25 cellular contexts compared by ENCODE assay signal in the genomic region with DNA sequence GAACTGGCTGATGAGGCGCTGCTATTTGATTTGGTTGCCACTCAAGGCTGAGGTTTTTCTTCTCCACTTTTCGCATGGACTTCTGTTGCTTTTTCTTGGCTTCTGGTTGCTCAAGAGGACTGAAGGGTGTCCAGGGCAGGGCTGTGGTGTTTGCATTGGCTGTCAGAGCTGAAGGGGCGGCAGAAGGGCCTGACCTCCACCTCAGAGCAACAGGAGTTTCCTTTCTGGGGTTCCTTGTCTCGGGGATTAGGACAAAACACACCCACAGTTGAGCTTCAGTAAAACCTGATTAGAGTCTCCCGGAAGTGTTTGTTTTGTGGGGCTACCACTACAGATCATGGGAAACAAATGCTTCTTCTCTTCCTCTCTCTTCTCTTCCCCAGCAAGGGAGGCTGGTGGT.
A peak's percentile ranks its signal among the peaks of the same experiment; 100 is the strongest.
DNase-seq lines count a peak whose midpoint lies in the region; ATAC-seq, FAIRE-seq and TF ChIP-seq lines count a peak whose summit lies in the region.
"Had no signal": no experiment of that assay in that cellular context is flagged by ENCODE, and none has a peak within 500 bp of the region (broad histone marks: within the 10 kb centered on the region; RNA-seq: fewer than 3 reads in every experiment).

No MANE protein-coding gene starts in this region.

- H2AFZ ChIP-seq in trophoblast cell (ENCODE audit: insufficient read depth, low read length, poor library complexity), result no peak overlapping the region

- H3K4me2 ChIP-seq in A549, result no peak overlapping the region
- H3K4me2 ChIP-seq in trophoblast cell (ENCODE audit: low read length), result no peak overlapping the region
- H3K4me2 ChIP-seq: SK-N-SH had no signal

- H3K23ac ChIP-seq in trophoblast cell (ENCODE audit: low read length), result no peak overlapping the region

- no peak for TF ChIP-seq POLR2A in A549 (IDR thresholded peaks at IDR 0.05; ENCODE audit: low read length)

- H3K4me1 ChIP-seq in A549 (peaks cover 46% of the 10 kb centered on the region), trophoblast cell (ENCODE audit: control insufficient read depth in 1 of 2, insufficient read depth in 2 of 2, low read length in 2 of 2) (peaks cover 0 to 6% of the 10 kb centered on the region in 2 experiments)
- H3K4me1 ChIP-seq: HAP-1 had no signal

- TF ChIP-seq CTCF in A549 (IDR thresholded peaks at IDR 0.05) (no peak), choroid plexus epithelial cell (conservative IDR thresholded peaks at IDR 0.05; ENCODE audit: low read depth, low read length) (no peak), glutamatergic neuron (IDR thresholded peaks at IDR 0.05; ENCODE audit: partially characterized antibody, unreplicated experiment) (no peak)

- H3K9me3 ChIP-seq in A549, result no peaks in the 10 kb centered on the region
- no peaks in the 10 kb centered on the region for H3K9me3 ChIP-seq in trophoblast cell (ENCODE audit: insufficient read depth, low read depth, low read length)
- H3K9me3 ChIP-seq: HAP-1, SK-N-SH had no signal

- peak overlapping the region; percentile 20 for H4K91ac ChIP-seq in trophoblast cell (ENCODE audit: low read depth, low read length)

- H3K27ac ChIP-seq in A549, result peak overlapping the region; percentile 21 to 67; a peak in 4 of 6 replicates
- H3K27ac ChIP-seq in trophoblast cell (ENCODE audit: low read depth, low read length), result no peak overlapping the region
- H3K27ac ChIP-seq: RWPE1 had no signal

- H3K4me3 ChIP-seq in A549 (no peak overlapping the region), choroid plexus epithelial cell (ENCODE audit: low read depth, low read length) (no peak overlapping the region), trophoblast cell (ENCODE audit: low read depth, low read length) (no peak overlapping the region)
- H3K4me3 ChIP-seq: GM12878, HAP-1 had no signal

- no peak overlapping the region for H4K8ac ChIP-seq in trophoblast cell (ENCODE audit: low read depth, low read length)

- no peak overlapping the region for H3K27ac Mint-ChIP-seq in glutamatergic neuron (ENCODE audit: unreplicated experiment)
- H3K27ac Mint-ChIP-seq: CD8-positive, alpha-beta T cell; HFFc6 had no signal

- no peak for DNase-seq in A549 (ENCODE audit: low read depth in 1 of 2, low spot score in 1 of 2)
- DNase-seq in CMK (ENCODE audit: low read depth), result peak; percentile 56
- DNase-seq in choroid plexus epithelial cell (ENCODE audit: low read depth), result peak; percentile 77
- DNase-seq in trophoblast cell, result no peak
- no peak for DNase-seq in glutamatergic neuron
- DNase-seq in SHP77 treated with DMSO at 0.1 percent for 48 hours (lab: John Stamatoyannopoulos, UW), result no peak
- no peak for DNase-seq in activated effector memory CD4-positive, alpha-beta T cell treated with anti-CD3 and anti-CD28 coated beads, Interleukin-2, amount 50 U/mL, for 16 hours
- DNase-seq: C1 segment of cervical spinal cord; CD8-positive, alpha-beta T cell; DMS 273 treated with DMSO at 0.1 percent for 48 hours; DMS79; EL; GDM1; GOT3; HFFc6; KBM-7; NCI-H1105 treated with DMSO at 0.1 percent for 48 hours; NCI-H2029; NCI-H446 treated with DMSO at 0.1 percent for 48 hours; NCI-H69; SK-N-SH had no signal

- H3K4ac ChIP-seq in trophoblast cell (ENCODE audit: low read depth, low read length), result no peak overlapping the region

- peaks cover 14% of the 10 kb centered on the region for H3K79me1 ChIP-seq in trophoblast cell (ENCODE audit: low read length)

- no peak for ATAC-seq in A549
- ATAC-seq: CD8-positive, alpha-beta T cell; GM12878; Panc1 had no signal

- no peaks in the 10 kb centered on the region for H3K4me1 Mint-ChIP-seq in glutamatergic neuron (ENCODE audit: low read depth, unreplicated experiment)

- peaks cover 7% of the 10 kb centered on the region for H3K27me3 Mint-ChIP-seq in glutamatergic neuron (ENCODE audit: unreplicated experiment)

- H3K79me2 ChIP-seq in trophoblast cell (ENCODE audit: control insufficient read depth, insufficient read depth, low read length, poor library complexity), result no peaks in the 10 kb centered on the region

- H4K12ac ChIP-seq in trophoblast cell (ENCODE audit: low read depth, low read length), result no peak overlapping the region

- H2BK12ac ChIP-seq in trophoblast cell (ENCODE audit: low read length), result peak overlapping the region; percentile 37

- H3K9me3 Mint-ChIP-seq in glutamatergic neuron (ENCODE audit: unreplicated experiment), result peaks cover 1% of the 10 kb centered on the region

- no peak overlapping the region for H3K4me3 Mint-ChIP-seq in glutamatergic neuron (ENCODE audit: unreplicated experiment)
- H3K4me3 Mint-ChIP-seq: CD8-positive, alpha-beta T cell; HFFc6 had no signal

- H2BK5ac ChIP-seq in trophoblast cell (ENCODE audit: low read depth, low read length, poor library complexity), result no peak overlapping the region

- H2AK5ac ChIP-seq in trophoblast cell (ENCODE audit: low read length), result peak overlapping the region; percentile 11

- POLR2A ChIA-PET in A549 (lab: Yijun Ruan, JAX), result no interaction called here

- no peak overlapping the region for H3K9ac ChIP-seq in trophoblast cell (ENCODE audit: low read length)
- H3K9ac ChIP-seq: SK-N-SH had no signal

- no peaks in the 10 kb centered on the region for H3K36me3 Mint-ChIP-seq in glutamatergic neuron (ENCODE audit: unreplicated experiment)
- H3K36me3 Mint-ChIP-seq: CD8-positive, alpha-beta T cell had no signal

- H3K36me3 ChIP-seq in trophoblast cell (ENCODE audit: control insufficient read depth in 1 of 2, insufficient read depth in 2 of 2, low read length in 2 of 2), result no peaks in the 10 kb centered on the region
- H3K36me3 ChIP-seq: HAP-1 had no signal

- TF ChIP-seq EP300 in A549 (IDR thresholded peaks at IDR 0.05), result no peak

- peak overlapping the region; percentile 42 for H3K14ac ChIP-seq in trophoblast cell (ENCODE audit: low read length)

- peak overlapping the region; percentile 7 for H3K18ac ChIP-seq in trophoblast cell (ENCODE audit: low read length)

- 71% methylated on average over 5 of the region's 5 CpGs for WGBS in A549 (ENCODE audit: missing lambda C conversion rate)
- WGBS in trophoblast cell (ENCODE audit: extremely low coverage, insufficient coverage, insufficient read length), result no CpG with 5 or more reads among the region's 5 CpGs

- H2BK120ac ChIP-seq in trophoblast cell (ENCODE audit: insufficient read depth, low read length, poor library complexity), result peak overlapping the region; percentile 26

- no peaks in the 10 kb centered on the region for H3K27me3 ChIP-seq in trophoblast cell (ENCODE audit: insufficient read depth, low read length)

- FAIRE-seq in A549 (lab: Jason Lieb, UNC), result no peak
- FAIRE-seq: GM12878 had no signal

- TF ChIP-seq RAD21 in A549 (conservative IDR thresholded peaks at IDR 0.05 in 1 of 2, IDR thresholded peaks at IDR 0.05 in 1 of 2), result no peak

- CTCF ChIA-PET in A549 (lab: Yijun Ruan, JAX), result interaction anchor here (0.7 to 1.2 kb wide), 2 partner anchors 16 to 334 kb away, joined by 3 to 4 read pairs; no protein-coding TSS in a partner anchor

TF ChIP-seq in A549, 52 proteins besides CTCF, POLR2A, EP300 and RAD21:
- TF ChIP-seq HOXB13 (CRISPR knock-in tag; IDR thresholded peaks at IDR 0.05; ENCODE audit: low read depth) (no peak), HOXB5 (CRISPR knock-in tag; IDR thresholded peaks at IDR 0.05) (no peak), MAZ (IDR thresholded peaks at IDR 0.05; ENCODE audit: borderline replicate concordance, low read depth, low read length) (no peak), NFE2L2 (conservative IDR thresholded peaks at IDR 0.05; ENCODE audit: low read length) (no peak), CHD4 (IDR thresholded peaks at IDR 0.05; ENCODE audit: borderline replicate concordance) (no peak), TP53 (CRISPR knock-in tag; IDR thresholded peaks at IDR 0.05) (no peak), FOXS1 (CRISPR knock-in tag; IDR thresholded peaks at IDR 0.05) (no peak), RCOR1 (IDR thresholded peaks at IDR 0.05; ENCODE audit: low read depth, low read length) (no peak), HOXA7 (CRISPR knock-in tag; IDR thresholded peaks at IDR 0.05) (no peak), CEBPB (IDR thresholded peaks at IDR 0.05) (no peak), MYC (IDR thresholded peaks at IDR 0.05; ENCODE audit: borderline replicate concordance, low read length) (no peak), MAFK (IDR thresholded peaks at IDR 0.05; ENCODE audit: partially characterized antibody) (no peak), HDAC2 (IDR thresholded peaks at IDR 0.05) (no peak), ELK1 (IDR thresholded peaks at IDR 0.05; ENCODE audit: low read depth, low read length) (no peak), SREBF2 (IDR thresholded peaks at IDR 0.05) (no peak), TFCP2L1 (CRISPR knock-in tag; IDR thresholded peaks at IDR 0.05) (no peak), CHD2 (IDR thresholded peaks at IDR 0.05; ENCODE audit: low read length, partially characterized antibody) (no peak)
- TF ChIP-seq, protein P1, sequence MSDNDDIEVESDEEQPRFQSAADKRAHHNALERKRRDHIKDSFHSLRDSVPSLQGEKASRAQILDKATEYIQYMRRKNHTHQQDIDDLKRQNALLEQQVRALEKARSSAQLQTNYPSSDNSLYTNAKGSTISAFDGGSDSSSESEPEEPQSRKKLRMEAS (IDR thresholded peaks at IDR 0.05), result no peak
- TF ChIP-seq, protein P2, sequence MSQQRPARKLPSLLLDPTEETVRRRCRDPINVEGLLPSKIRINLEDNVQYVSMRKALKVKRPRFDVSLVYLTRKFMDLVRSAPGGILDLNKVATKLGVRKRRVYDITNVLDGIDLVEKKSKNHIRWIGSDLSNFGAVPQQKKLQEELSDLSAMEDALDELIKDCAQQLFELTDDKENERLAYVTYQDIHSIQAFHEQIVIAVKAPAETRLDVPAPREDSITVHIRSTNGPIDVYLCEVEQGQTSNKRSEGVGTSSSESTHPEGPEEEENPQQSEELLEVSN (IDR thresholded peaks at IDR 0.05; ENCODE audit: borderline replicate concordance, low read depth), result no peak
TF ChIP-seq in A549: peak in this region for 0.

Comparison
In these comparisons a context has a peak if more than half of its experiments do, and no peak if none do; other contexts are left out.
1. DNase-seq: peak in CMK (single experiment) and choroid plexus epithelial cell (single experiment); none in A549 (0 of 2), trophoblast cell (0 of 2), glutamatergic neuron (single experiment), SHP77 treated with DMSO at 0.1 percent for 48 hours (single experiment) and activated effector memory CD4-positive, alpha-beta T cell treated with anti-CD3 and anti-CD28 coated beads, Interleukin-2, amount 50 U/mL, for 16 hours (single experiment).